Comparison of ENCODE assay signal across 18 cellular contexts in the genomic region with DNA sequence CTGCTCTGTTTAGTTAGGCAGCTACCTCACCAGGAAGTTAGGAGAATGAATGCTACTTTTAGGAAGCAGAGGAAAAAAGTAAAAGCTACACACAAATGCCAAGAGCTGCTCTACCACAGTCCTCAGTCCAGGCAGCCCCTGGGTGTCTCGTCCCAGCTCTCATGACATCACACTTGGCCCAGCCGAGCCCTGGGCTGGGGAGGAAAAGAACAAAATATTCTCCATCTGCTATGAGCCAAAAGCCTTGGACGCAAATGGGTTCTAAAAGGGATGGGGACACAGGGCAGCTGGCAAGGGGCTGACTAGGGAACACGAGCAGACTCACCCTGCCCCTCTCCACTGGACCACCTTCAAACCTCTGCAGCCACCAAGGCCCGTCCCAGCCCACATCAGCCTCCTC. TPM values are rescaled to one million over a fixed set of nuclear protein-coding genes. Genes with fewer than 3 reads are reported as not detected.
DNase-seq lines count a peak whose midpoint lies in the region; ATAC-seq and TF ChIP-seq lines count a peak whose summit lies in the region.
"Had no signal": no experiment of that assay in that cellular context is flagged by ENCODE, and none has a peak within 500 bp of the region (broad histone marks: within the 10 kb centered on the region; RNA-seq: fewer than 3 reads in every experiment).

No MANE protein-coding gene starts in this region.

- peak overlapping the region; percentile 6 for H3K27ac Mint-ChIP-seq in progenitor cell of endocrine pancreas
- no peak overlapping the region for H3K27ac Mint-ChIP-seq in activated CD4-positive, alpha-beta memory T cell treated with anti-CD3 and anti-CD28 coated beads for 36 hours
- H3K27ac Mint-ChIP-seq: activated CD8-positive, alpha-beta T cell treated with anti-CD3 and anti-CD28 coated beads for 36 hours had no signal

- no peaks in the 10 kb centered on the region for H3K27me3 ChIP-seq in left ventricle myocardium inferior (ENCODE audit: low read depth)
- H3K27me3 ChIP-seq in aorta (ENCODE audit: control insufficient read depth in 1 of 2, insufficient read depth in 2 of 2, low read length in 1 of 2), result no peaks in the 10 kb centered on the region
- H3K27me3 ChIP-seq: cardiac muscle cell had no signal

- H3K9me3 Mint-ChIP-seq in progenitor cell of endocrine pancreas (ENCODE audit: low read depth), result no peaks in the 10 kb centered on the region
- no peaks in the 10 kb centered on the region for H3K9me3 Mint-ChIP-seq in activated CD4-positive, alpha-beta memory T cell treated with anti-CD3 and anti-CD28 coated beads for 36 hours
- H3K9me3 Mint-ChIP-seq: activated CD8-positive, alpha-beta T cell treated with anti-CD3 and anti-CD28 coated beads for 36 hours had no signal

- H3K4me1 ChIP-seq in left ventricle myocardium inferior (peaks cover 71% of the 10 kb centered on the region), aorta (ENCODE audit: control insufficient read depth in 1 of 2, insufficient read depth in 2 of 2, low read length in 2 of 2) (peaks cover 0 to 5% of the 10 kb centered on the region in 2 donors)

- CTCF ChIA-PET in activated CD4-positive, alpha-beta memory T cell treated with anti-CD3 and anti-CD28 coated beads for 36 hours (lab: Charles Lee), result no interaction called here

- H3K4me3 Mint-ChIP-seq in progenitor cell of endocrine pancreas (ENCODE audit: low read depth), result no peak overlapping the region
- no peak overlapping the region for H3K4me3 Mint-ChIP-seq in activated CD4-positive, alpha-beta memory T cell treated with anti-CD3 and anti-CD28 coated beads for 36 hours
- H3K4me3 Mint-ChIP-seq: activated CD8-positive, alpha-beta T cell treated with anti-CD3 and anti-CD28 coated beads for 36 hours had no signal

- H3K27me3 Mint-ChIP-seq in progenitor cell of endocrine pancreas, result no peaks in the 10 kb centered on the region
- H3K27me3 Mint-ChIP-seq in activated CD4-positive, alpha-beta memory T cell treated with anti-CD3 and anti-CD28 coated beads for 36 hours, result no peaks in the 10 kb centered on the region
- H3K27me3 Mint-ChIP-seq: activated CD8-positive, alpha-beta T cell treated with anti-CD3 and anti-CD28 coated beads for 36 hours had no signal

- POLR2A ChIA-PET in activated CD4-positive, alpha-beta memory T cell treated with anti-CD3 and anti-CD28 coated beads for 36 hours (lab: Charles Lee), result no interaction called here

- DNase-seq in DMS 273 (lab: John Stamatoyannopoulos, UW; ENCODE audit: unreplicated experiment), result peak; percentile 36
- DNase-seq in DMS 273 treated with DMSO at 0.1 percent for 48 hours (lab: John Stamatoyannopoulos, UW), result no peak
- peak; percentile 66 for DNase-seq in left ventricle myocardium inferior
- no peak for DNase-seq in progenitor cell of endocrine pancreas (ENCODE audit: low spot score, unreplicated experiment)
- DNase-seq in aorta, result peak; percentile 85 to 91
- DNase-seq in activated CD4-positive, alpha-beta memory T cell treated with anti-CD3 and anti-CD28 coated beads for 36 hours, result no peak
- DNase-seq: activated CD8-positive, alpha-beta T cell treated with anti-CD3 and anti-CD28 coated beads for 36 hours; activated effector memory CD4-positive, alpha-beta T cell treated with anti-CD3 and anti-CD28 coated beads, Interleukin-2, amount 50 U/mL, for 16 hours; GOT3; KG1; NCI-H187 treated with DMSO at 0.1 percent for 48 hours; stimulated activated CD4-positive, alpha-beta T cell treated with anti-CD3 and anti-CD28 coated beads, Interleukin-2, amount 100 ng/mL, for 24 hours; T-helper 9 cell had no signal

- 3 to 4% methylated on average over 4 to 5 of the region's 5 CpGs for WGBS in aorta, 2 donors

- peaks cover 16% of the 10 kb centered on the region for H3K4me1 Mint-ChIP-seq in progenitor cell of endocrine pancreas (ENCODE audit: low read depth)
- H3K4me1 Mint-ChIP-seq in activated CD4-positive, alpha-beta memory T cell treated with anti-CD3 and anti-CD28 coated beads for 36 hours (ENCODE audit: low read depth), result no peaks in the 10 kb centered on the region

- intact Hi-C loops in left ventricle myocardium inferior (cut with micrococcal nuclease), result no loop called here
- intact Hi-C loops in aorta (cut with DNase I), result no loop called here
- intact Hi-C loops in activated CD4-positive, alpha-beta memory T cell treated with anti-CD3 and anti-CD28 coated beads for 36 hours (cut with micrococcal nuclease), result no loop called here

- H3K9me3 ChIP-seq in left ventricle myocardium inferior (replicated peaks) (peaks cover 4% of the 10 kb centered on the region), aorta (ENCODE audit: control insufficient read depth, low read length) (no peaks in the 10 kb centered on the region)

- H3K36me3 ChIP-seq in left ventricle myocardium inferior (peaks cover 41% of the 10 kb centered on the region), aorta (ENCODE audit: control insufficient read depth in 1 of 2, insufficient read depth in 2 of 2, low read length in 1 of 2) (no peaks in the 10 kb centered on the region)

- TF ChIP-seq CTCF in left ventricle myocardium inferior (IDR thresholded peaks at IDR 0.05; ENCODE audit: borderline replicate concordance) (no peak), progenitor cell of endocrine pancreas (IDR thresholded peaks at IDR 0.05; ENCODE audit: unreplicated experiment) (no peak)

- peak; percentile 87 for ATAC-seq in aorta (ENCODE audit: low FRiP score)
- no peak for ATAC-seq in HG03442 (IDR thresholded peaks at IDR 0.05; ENCODE audit: unreplicated experiment)
- no peak for ATAC-seq in HG02885 (IDR thresholded peaks at IDR 0.05; ENCODE audit: poor library complexity, unreplicated experiment)
- ATAC-seq: activated CD8-positive, alpha-beta T cell treated with anti-CD3 and anti-CD28 coated beads for 36 hours had no signal

- H3K4me3 ChIP-seq in left ventricle myocardium inferior (no peak overlapping the region), aorta (ENCODE audit: low read length in 2 of 2) (no peak overlapping the region)
- H3K4me3 ChIP-seq: cardiac muscle cell had no signal

- H3K27ac ChIP-seq in left ventricle myocardium inferior (replicated peaks), result peak overlapping the region; percentile 79
- peak overlapping the region in 1 of 2 donors; percentile 89 for H3K27ac ChIP-seq in aorta (ENCODE audit: low read depth in 1 of 2, low read length in 2 of 2)
- H3K27ac ChIP-seq: 22Rv1, cardiac muscle cell, epithelial cell of prostate had no signal

- peaks cover 13% of the 10 kb centered on the region for H3K36me3 Mint-ChIP-seq in progenitor cell of endocrine pancreas (ENCODE audit: insufficient read depth)
- peaks cover 15% of the 10 kb centered on the region for H3K36me3 Mint-ChIP-seq in activated CD4-positive, alpha-beta memory T cell treated with anti-CD3 and anti-CD28 coated beads for 36 hours

RNA-seq across cellular contexts. Expression of gene TMEM184B, which starts 26.1 kb away (rescaled TPM):
- total RNA-seq in left ventricle myocardium inferior (50.6 TPM), progenitor cell of endocrine pancreas (67.3 and 71.7 TPM in 2 replicates), aorta (10 to 100 TPM; 96.3 to 96.9 TPM)
- 10 to 100 TPM; 17.2 to 46.8 TPM for polyA plus RNA-seq in aorta
- total RNA-seq in activated CD4-positive, alpha-beta memory T cell treated with anti-CD3 and anti-CD28 coated beads for 36 hours, result 10 to 100 TPM; 24.4 to 26.6 TPM

RNA-seq across cellular contexts. Expression of gene MAFF, which starts 44.9 kb away (rescaled TPM):
- total RNA-seq in left ventricle myocardium inferior (4.7 TPM), progenitor cell of endocrine pancreas (8.4 and 10.2 TPM in 2 replicates), aorta (100 to 1,000 TPM in 1 of 2 donors, 10 to 100 TPM in 1; 73.1 to 145 TPM)
- 10 to 100 TPM; 57.4 to 86.8 TPM for polyA plus RNA-seq in aorta
- 10 to 100 TPM; 15.5 to 15.9 TPM for total RNA-seq in activated CD4-positive, alpha-beta memory T cell treated with anti-CD3 and anti-CD28 coated beads for 36 hours

Comparison
In these comparisons a context has a peak if more than half of its experiments do, and no peak if none do; other contexts are left out.
1. DNase-seq: peak in DMS 273 (single experiment), left ventricle myocardium inferior (single experiment) and aorta (2 of 2); none in DMS 273 treated with DMSO at 0.1 percent for 48 hours (single experiment), progenitor cell of endocrine pancreas (single experiment) and activated CD4-positive, alpha-beta memory T cell treated with anti-CD3 and anti-CD28 coated beads for 36 hours (single experiment).